Comparison of ENCODE assay signal across 14 cellular contexts in genomic region chr11:17613428-17613962, GRCh38.
DNase-seq lines count a peak whose midpoint lies in the region; ATAC-seq and TF ChIP-seq lines count a peak whose summit lies in the region.
"Had no signal": no experiment of that assay in that cellular context is flagged by ENCODE, and none has a peak within 500 bp of the region (broad histone marks: within the 10 kb centered on the region; RNA-seq: fewer than 3 reads in every experiment).

No MANE protein-coding gene starts in this region.

- no peak for TF ChIP-seq EP300 in esophagus muscularis mucosa (IDR thresholded peaks at IDR 0.05)

- peak; percentile 31 for DNase-seq in activated CD8-positive, alpha-beta memory T cell treated with anti-CD3 and anti-CD28 coated beads, Interleukin-2, amount 10 ng/mL, durations not matched to agents 7 days and 5 days
- no peak for DNase-seq in activated CD8-positive, alpha-beta memory T cell treated with anti-CD3 and anti-CD28 coated beads, Interleukin-2, amount 50 U/mL, for 4 hours
- DNase-seq in Ammon's horn (ENCODE audit: low spot score) (peak; percentile 0), esophagus muscularis mucosa (ENCODE audit: extremely low spot score) (peak; percentile 77), KBM-7 (no peak)
- no peak for DNase-seq in activated T-cell treated with anti-CD3 and anti-CD28 coated beads, Interleukin-2, amount 50 U/mL, for 4 hours
- DNase-seq: CD4-positive, CD25-positive, alpha-beta regulatory T cell; DMS 273 treated with DMSO at 0.1 percent for 48 hours; GOT3; H9; IMR-90 had no signal

- no peak for ATAC-seq in activated CD8-positive, alpha-beta memory T cell treated with anti-CD3 and anti-CD28 coated beads, Interleukin-2, amount 10 ng/mL, durations not matched to agents 7 days and 5 days
- ATAC-seq in HG03565 (IDR thresholded peaks at IDR 0.05; ENCODE audit: unreplicated experiment) = no peak
- no peak for ATAC-seq in activated T-cell treated with anti-CD3 and anti-CD28 coated beads, Interleukin-2, amount 50 U/mL, for 4 hours

- H3K36me3 ChIP-seq in BLaER1 (no peaks in the 10 kb centered on the region), esophagus muscularis mucosa (no peaks in the 10 kb centered on the region)

- no peak overlapping the region for H3K9ac ChIP-seq in BLaER1

- H3K4me3 Mint-ChIP-seq in activated CD8-positive, alpha-beta memory T cell treated with anti-CD3 and anti-CD28 coated beads, Interleukin-2, amount 10 ng/mL, durations not matched to agents 7 days and 5 days = no peak overlapping the region
- H3K4me3 Mint-ChIP-seq in activated T-cell treated with anti-CD3 and anti-CD28 coated beads, Interleukin-2, amount 50 U/mL, for 4 hours = no peak overlapping the region
- H3K4me3 Mint-ChIP-seq: CD4-positive, CD25-positive, alpha-beta regulatory T cell; H9 had no signal

- H3K4me1 ChIP-seq in BLaER1 (peaks cover 53% of the 10 kb centered on the region), esophagus muscularis mucosa (no peaks in the 10 kb centered on the region)
- H3K4me1 ChIP-seq: A549 had no signal

- no peak overlapping the region for H3K27ac Mint-ChIP-seq in activated CD8-positive, alpha-beta memory T cell treated with anti-CD3 and anti-CD28 coated beads, Interleukin-2, amount 10 ng/mL, durations not matched to agents 7 days and 5 days
- H3K27ac Mint-ChIP-seq: CD4-positive, CD25-positive, alpha-beta regulatory T cell; H9 had no signal

- no peaks in the 10 kb centered on the region for H4K20me1 ChIP-seq in BLaER1

- H3K4me1 Mint-ChIP-seq in activated CD8-positive, alpha-beta memory T cell treated with anti-CD3 and anti-CD28 coated beads, Interleukin-2, amount 10 ng/mL, durations not matched to agents 7 days and 5 days = no peaks in the 10 kb centered on the region
- no peaks in the 10 kb centered on the region for H3K4me1 Mint-ChIP-seq in activated T-cell treated with anti-CD3 and anti-CD28 coated beads, Interleukin-2, amount 50 U/mL, for 4 hours (ENCODE audit: low read depth)
- H3K4me1 Mint-ChIP-seq: CD4-positive, CD25-positive, alpha-beta regulatory T cell had no signal

- TF ChIP-seq CTCF in esophagus muscularis mucosa (IDR thresholded peaks at IDR 0.05) = no peak

- in situ Hi-C loops in KBM-7 (cut with MboI; ENCODE audit: low pct_unique_long_range_greater_than_20kb, low sequenced_read_pairs) = no loop called here

- CTCF ChIA-PET in activated CD8-positive, alpha-beta memory T cell treated with anti-CD3 and anti-CD28 coated beads, Interleukin-2, amount 10 ng/mL, durations not matched to agents 7 days and 5 days (lab: Charles Lee) = no interaction called here

- H3K9me3 ChIP-seq in BLaER1 = no peaks in the 10 kb centered on the region
- peaks cover 0 to under 1% (median 0%) of the 10 kb centered on the region in 4 donors for H3K9me3 ChIP-seq in esophagus muscularis mucosa
- H3K9me3 ChIP-seq: A549 had no signal

- intact Hi-C loops in esophagus muscularis mucosa (cut with DNase I) = no loop called here

- H3K4me2 ChIP-seq in BLaER1 = peak overlapping the region; percentile 42
- H3K4me2 ChIP-seq: A549 had no signal

- TF ChIP-seq POLR2A in esophagus muscularis mucosa (IDR thresholded peaks at IDR 0.05; ENCODE audit: low read depth) = no peak

- no peak overlapping the region for H3K27ac ChIP-seq in BLaER1
- H3K27ac ChIP-seq in esophagus muscularis mucosa (replicated peaks in 1 of 4) = no peak overlapping the region
- H3K27ac ChIP-seq: A549 had no signal

- H3K27me3 ChIP-seq in BLaER1 (no peaks in the 10 kb centered on the region), esophagus muscularis mucosa (peaks cover 0 to 13% (median 0%) of the 10 kb centered on the region in 4 donors)

- H3K36me3 Mint-ChIP-seq in activated CD8-positive, alpha-beta memory T cell treated with anti-CD3 and anti-CD28 coated beads, Interleukin-2, amount 10 ng/mL, durations not matched to agents 7 days and 5 days = no peaks in the 10 kb centered on the region
- no peaks in the 10 kb centered on the region for H3K36me3 Mint-ChIP-seq in activated T-cell treated with anti-CD3 and anti-CD28 coated beads, Interleukin-2, amount 50 U/mL, for 4 hours (ENCODE audit: insufficient read depth)
- H3K36me3 Mint-ChIP-seq: CD4-positive, CD25-positive, alpha-beta regulatory T cell had no signal

- no peak overlapping the region for H3K4me3 ChIP-seq in BLaER1
- H3K4me3 ChIP-seq in esophagus muscularis mucosa = no peak overlapping the region
- H3K4me3 ChIP-seq: A549 had no signal

- H3K27me3 Mint-ChIP-seq in activated CD8-positive, alpha-beta memory T cell treated with anti-CD3 and anti-CD28 coated beads, Interleukin-2, amount 10 ng/mL, durations not matched to agents 7 days and 5 days = peaks cover 24% of the 10 kb centered on the region
- peaks cover 7% of the 10 kb centered on the region for H3K27me3 Mint-ChIP-seq in activated T-cell treated with anti-CD3 and anti-CD28 coated beads, Interleukin-2, amount 50 U/mL, for 4 hours (ENCODE audit: low read depth)

- WGBS in esophagus muscularis mucosa = 81% methylated on average over 5 of the region's 5 CpGs

- no peaks in the 10 kb centered on the region for H3K9me3 Mint-ChIP-seq in activated CD8-positive, alpha-beta memory T cell treated with anti-CD3 and anti-CD28 coated beads, Interleukin-2, amount 10 ng/mL, durations not matched to agents 7 days and 5 days (ENCODE audit: low read depth)
- no peaks in the 10 kb centered on the region for H3K9me3 Mint-ChIP-seq in activated T-cell treated with anti-CD3 and anti-CD28 coated beads, Interleukin-2, amount 50 U/mL, for 4 hours
- H3K9me3 Mint-ChIP-seq: H9 had no signal

Comparison
In these comparisons a context has a peak if more than half of its experiments do, and no peak if none do; other contexts are left out.
1. DNase-seq: peak in activated CD8-positive, alpha-beta memory T cell treated with anti-CD3 and anti-CD28 coated beads, Interleukin-2, amount 10 ng/mL, durations not matched to agents 7 days and 5 days (single experiment), Ammon's horn (single experiment) and esophagus muscularis mucosa (single experiment); none in activated CD8-positive, alpha-beta memory T cell treated with anti-CD3 and anti-CD28 coated beads, Interleukin-2, amount 50 U/mL, for 4 hours (single experiment), activated T-cell treated with anti-CD3 and anti-CD28 coated beads, Interleukin-2, amount 50 U/mL, for 4 hours (single experiment) and KBM-7 (single experiment).